24 cellular contexts compared by ENCODE assay signal in the genomic region with DNA sequence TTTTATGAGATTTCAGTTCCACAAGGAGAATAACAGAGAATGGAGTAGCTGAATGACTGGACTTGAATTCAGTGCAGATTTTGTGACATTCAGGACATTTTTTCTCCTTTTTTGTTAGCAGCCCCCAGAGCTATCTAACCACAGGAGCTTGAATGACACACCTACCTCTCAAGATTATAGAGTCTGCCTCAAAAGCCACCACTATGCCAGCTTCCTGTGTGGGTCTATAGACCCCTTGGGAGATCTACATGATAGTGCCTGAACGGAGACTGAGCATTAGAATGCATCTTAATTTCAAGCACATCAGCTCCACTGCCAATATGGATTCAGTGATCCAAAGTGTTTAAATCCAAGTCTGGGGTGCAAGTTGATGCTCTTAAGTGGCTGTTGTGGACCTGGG.
"Had no signal": no experiment of that assay in that cellular context is flagged by ENCODE, and none has a peak within 500 bp of the region (broad histone marks: within the 10 kb centered on the region; RNA-seq: fewer than 3 reads in every experiment).

No MANE protein-coding gene starts in this region.

- H3K27ac ChIP-seq: HL-60, RWPE1 had no signal

- DNase-seq: Karpas-422; KBM-7; MM.1S; NCI-H1048; NCI-H1105; NCI-H1417; NCI-H1436 treated with DMSO at 0.1 percent for 48 hours; NCI-H1694; NCI-H187 treated with DMSO at 0.1 percent for 48 hours; NCI-H2029 treated with DMSO at 0.1 percent for 48 hours; NCI-H2107; NCI-H2227 treated with DMSO at 0.1 percent for 48 hours; NCI-H524; NCI-H526 treated with DMSO at 0.1 percent for 48 hours; NCI-H774; NK-92 treated with Interleukin-12 subunit alpha and Interleukin-12 subunit beta, amount 100 ng/mL, for 24 hours; PC-3; SHP77; SK-N-SH; SW 1271; T-cell had no signal

- H3K9me3 ChIP-seq: SK-N-SH had no signal

- H3K4me2 ChIP-seq: SK-N-SH had no signal

- H3K9ac ChIP-seq: SK-N-SH had no signal

- H3K9me2 ChIP-seq: SK-N-SH had no signal

- ATAC-seq: Panc1, PC-3 had no signal
